In genomic region chr16:88430524-88431446, GRCh38 we compare ENCODE assay signal across 8 cellular contexts. TPM values are rescaled to one million over a fixed set of nuclear protein-coding genes. Genes with fewer than 3 reads are reported as not detected.
DNase-seq lines count a peak whose midpoint lies in the region; ATAC-seq and TF ChIP-seq lines count a peak whose summit lies in the region.

No MANE protein-coding gene starts in this region.

- H3K27ac Mint-ChIP-seq in activated T-cell treated with anti-CD3 and anti-CD28 coated beads, Interleukin-2, amount 50 U/mL, for 72 hours: peak overlapping the region; percentile 65

- peaks cover 8% of the 10 kb centered on the region for H3K27me3 Mint-ChIP-seq in activated T-cell treated with anti-CD3 and anti-CD28 coated beads, Interleukin-2, amount 50 U/mL, for 72 hours (ENCODE audit: low read depth)

- no peak for TF ChIP-seq EP300 in Ishikawa (IDR thresholded peaks at IDR 0.05; ENCODE audit: borderline replicate concordance)

- no peaks in the 10 kb centered on the region for H3K9me3 Mint-ChIP-seq in activated T-cell treated with anti-CD3 and anti-CD28 coated beads, Interleukin-2, amount 50 U/mL, for 72 hours

- TF ChIP-seq RAD21 in Ishikawa (IDR thresholded peaks at IDR 0.05; ENCODE audit: low read depth): no peak

- peak; percentile 69 to 73 for ATAC-seq in activated T-cell treated with anti-CD3 and anti-CD28 coated beads, Interleukin-2, amount 50 U/mL, for 72 hours (replicated peaks in 1 of 2)
- peak; percentile 41 for ATAC-seq in left ventricle myocardium superior
- no peak for ATAC-seq in GM18873 (IDR thresholded peaks at IDR 0.05; ENCODE audit: low FRiP score, unreplicated experiment)
- no peak for ATAC-seq in HG03097 (IDR thresholded peaks at IDR 0.05; ENCODE audit: low FRiP score, unreplicated experiment)

- DNase-seq in GDM1 (lab: John Stamatoyannopoulos, UW) (peak; percentile 6), left ventricle myocardium superior (peak; percentile 65), pons (ENCODE audit: low spot score) (no peak)
- peak; percentile 49 to 68 for DNase-seq in activated T-cell treated with anti-CD3 and anti-CD28 coated beads, Interleukin-2, amount 50 U/mL, for 72 hours
- peak; percentile 32 for DNase-seq in stimulated activated CD4-positive, alpha-beta T cell treated with anti-CD3 and anti-CD28 coated beads, Interleukin-1b, Interleukin-23, amount 100 ng/mL, for 48 hours

- intact Hi-C loops in left ventricle myocardium superior (cut with micrococcal nuclease): no loop called here

- peak overlapping the region; percentile 73 to 78 for H3K4me3 Mint-ChIP-seq in activated T-cell treated with anti-CD3 and anti-CD28 coated beads, Interleukin-2, amount 50 U/mL, for 72 hours

- H3K4me1 Mint-ChIP-seq in activated T-cell treated with anti-CD3 and anti-CD28 coated beads, Interleukin-2, amount 50 U/mL, for 72 hours (ENCODE audit: low read depth): no peaks in the 10 kb centered on the region

- no peaks in the 10 kb centered on the region for H3K36me3 Mint-ChIP-seq in activated T-cell treated with anti-CD3 and anti-CD28 coated beads, Interleukin-2, amount 50 U/mL, for 72 hours (ENCODE audit: insufficient read depth in 2 of 2)

TF ChIP-seq in Ishikawa, 13 proteins besides CTCF, POLR2A, EP300 and RAD21:
- TF ChIP-seq NFIC (IDR thresholded peaks at IDR 0.05) (no peak), YY1 (IDR thresholded peaks at IDR 0.05; ENCODE audit: low read depth) (no peak), ZBTB7A (IDR thresholded peaks at IDR 0.05; ENCODE audit: low read depth) (0 out of 2 replicates have a peak, but pooled peaks have one; percentile 11), CREB1 (IDR thresholded peaks at IDR 0.05; ENCODE audit: low read depth) (no peak), MAX (IDR thresholded peaks at IDR 0.05) (no peak)

RNA-seq across cellular contexts. Expression of gene ZFPM1, which starts 22.3 kb away (rescaled TPM):
- 10 to 100 TPM; 12.2 to 13.8 TPM for total RNA-seq in activated T-cell treated with anti-CD3 and anti-CD28 coated beads, Interleukin-2, amount 50 U/mL, for 72 hours
- total RNA-seq in left ventricle myocardium superior: 3.5 TPM

RNA-seq across cellular contexts. Expression of gene ZNF469, which starts 48.0 kb away (rescaled TPM):
- under 1 TPM; 0.34 to 0.65 TPM for total RNA-seq in activated T-cell treated with anti-CD3 and anti-CD28 coated beads, Interleukin-2, amount 50 U/mL, for 72 hours
- 1.0 TPM for total RNA-seq in left ventricle myocardium superior

Comparison
In these comparisons a context has a peak if more than half of its experiments do, and no peak if none do; other contexts are left out.
1. ATAC-seq: peak in activated T-cell treated with anti-CD3 and anti-CD28 coated beads, Interleukin-2, amount 50 U/mL, for 72 hours (2 of 2) and left ventricle myocardium superior (single experiment); none in GM18873 (single experiment) and HG03097 (single experiment).